ENCODE assay signal across 8 cellular contexts in genomic region chr2:105287692-105288091, GRCh38. TPM values are rescaled to one million over a fixed set of nuclear protein-coding genes. Genes with fewer than 3 reads are reported as not detected.
DNase-seq lines count a peak whose midpoint lies in the region; ATAC-seq and TF ChIP-seq lines count a peak whose summit lies in the region.

No MANE protein-coding gene starts in this region.

- intact Hi-C loops in thyroid gland (cut with DNase I) (no loop called here), sciatic nerve (cut with DNase I) (no loop called here)

- TF ChIP-seq CTCF in GM12864 (IDR thresholded peaks at IDR 0.05; ENCODE audit: low read depth, low read length, missing control alignments), result peak; percentile 59
- peak in 2 of 6 experiments; percentile 32 to 48 for TF ChIP-seq CTCF in thyroid gland (IDR thresholded peaks at IDR 0.05)

- no peak for TF ChIP-seq POLR2A in thyroid gland (IDR thresholded peaks at IDR 0.05)

- H3K27me3 ChIP-seq in MG63 (no peaks in the 10 kb centered on the region), thyroid gland (no peaks in the 10 kb centered on the region)

- no peak overlapping the region for H3K27ac ChIP-seq in thyroid gland

- WGBS in thyroid gland, 2 donors, result 70 to 74% methylated on average over 5 of the region's 5 CpGs

- DNase-seq in 8988T (peak; percentile 43), GM12864 (ENCODE audit: low read depth) (peak; percentile 24), MG63 (peak; percentile 5), islet precursor cell (peak; percentile 65), thyroid gland (peak; percentile 23 to 39), NCI-H2171 (lab: John Stamatoyannopoulos, UW) (no peak), sciatic nerve (ENCODE audit: low spot score) (no peak)
- DNase-seq in activated naive CD4-positive, alpha-beta T cell treated with Interleukin-2 at 50 U/mL for 16 hours, result peak; percentile 10

- H3K9me3 ChIP-seq in MG63 (no peaks in the 10 kb centered on the region), thyroid gland (no peaks in the 10 kb centered on the region)

- ATAC-seq in sciatic nerve, result no peak

- H3K36me3 ChIP-seq in MG63 (peaks cover 6% of the 10 kb centered on the region), thyroid gland (peaks cover 16 to 18% of the 10 kb centered on the region in 2 donors)

- no peak overlapping the region for H3K4me3 ChIP-seq in GM12864 (ENCODE audit: low read depth, low read length)
- no peak overlapping the region for H3K4me3 ChIP-seq in MG63
- H3K4me3 ChIP-seq in thyroid gland (replicated peaks in 1 of 3), result no peak overlapping the region

- H3K4me1 ChIP-seq in thyroid gland, result no peaks in the 10 kb centered on the region

RNA-seq across cellular contexts. Expression of gene TGFBRAP1, which starts 41.8 kb away (rescaled TPM):
- total RNA-seq in MG63 (2014; rRNA removed; shearing (Covaris generic); ENCODE audit: low replicate concordance), result 15.7 and 17.2 TPM in 2 replicates
- 10 to 100 TPM; 35.4 to 53.2 (median 40.1) TPM for total RNA-seq in thyroid gland
- 20.6 TPM for total RNA-seq in sciatic nerve

RNA-seq across cellular contexts. Expression of gene GPR45, which starts 46.1 kb away (rescaled TPM):
- not detected in 2 replicates for total RNA-seq in MG63 (2014; rRNA removed; shearing (Covaris generic); ENCODE audit: low replicate concordance)
- total RNA-seq in thyroid gland (not detected), sciatic nerve (not detected)

RNA-seq across cellular contexts. Expression of gene C2orf49, which starts 49.6 kb away (rescaled TPM):
- total RNA-seq in MG63 (2014; rRNA removed; shearing (Covaris generic); ENCODE audit: low replicate concordance), result 12.2 and 16.7 TPM in 2 replicates
- total RNA-seq in thyroid gland (10 to 100 TPM; 16.6 to 41.1 (median 22.1) TPM), sciatic nerve (30.6 TPM)

Comparison
In these comparisons a context has a peak if more than half of its experiments do, and no peak if none do; other contexts are left out.
1. DNase-seq: peak in 8988T (single experiment), GM12864 (single experiment), MG63 (single experiment), activated naive CD4-positive, alpha-beta T cell treated with Interleukin-2 at 50 U/mL for 16 hours (single experiment), islet precursor cell (single experiment) and thyroid gland (2 of 2); none in NCI-H2171 (single experiment) and sciatic nerve (single experiment).